In the genomic region with DNA sequence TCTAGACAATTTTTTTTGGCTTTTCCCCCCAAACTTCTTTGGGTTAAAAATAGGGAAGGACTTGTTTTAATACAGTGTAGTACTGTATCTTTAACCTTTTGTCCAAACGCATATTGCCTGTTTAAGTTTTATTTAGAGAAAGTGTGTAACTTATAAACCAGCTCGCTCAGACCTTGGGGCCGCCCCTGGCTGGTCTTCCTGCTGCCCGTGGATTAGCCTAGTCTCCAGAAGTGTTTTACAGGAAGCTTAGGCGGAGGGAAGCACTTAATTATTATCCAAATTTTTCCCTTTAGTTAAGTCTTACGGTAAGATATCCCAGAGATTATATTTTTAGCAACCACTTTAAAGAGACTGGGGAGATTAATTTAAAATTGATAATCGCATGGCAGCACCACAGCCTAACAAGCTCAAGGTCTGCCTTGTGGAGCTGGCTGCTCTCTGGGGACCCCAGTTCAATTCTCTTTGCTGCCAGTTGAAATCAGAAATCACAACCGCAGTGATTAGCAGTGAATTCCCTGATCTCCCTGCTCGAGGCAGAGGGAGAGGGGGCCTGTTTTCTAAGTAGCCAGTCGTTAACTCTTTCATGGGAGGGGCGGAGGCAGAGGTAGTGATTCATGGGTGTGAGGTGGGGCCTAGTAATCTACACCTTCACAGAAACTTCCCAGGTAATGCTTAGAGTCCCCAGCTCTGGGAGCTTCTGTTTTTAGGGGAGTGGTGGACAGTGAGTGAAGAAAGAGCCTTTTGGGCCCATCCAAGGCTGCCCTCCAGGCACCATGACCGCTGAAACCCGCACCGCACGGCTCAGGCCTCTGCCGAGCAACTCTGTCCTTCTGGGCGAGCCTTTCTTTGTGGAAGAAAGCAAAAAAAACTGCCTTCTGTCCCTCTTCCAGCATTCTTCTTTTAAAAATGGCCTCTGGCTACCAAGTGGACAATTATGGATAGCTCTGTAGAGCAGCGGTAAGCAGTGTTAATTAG, we compare ENCODE assay signal across 1 cellular context.
TF ChIP-seq lines count a peak whose summit lies in the region.

No MANE protein-coding gene starts in this region.

TF ChIP-seq in WTC11, 78 proteins besides CTCF, POLR2A, EP300 and RAD21 (continued from another document):
- TF ChIP-seq, protein P1, sequence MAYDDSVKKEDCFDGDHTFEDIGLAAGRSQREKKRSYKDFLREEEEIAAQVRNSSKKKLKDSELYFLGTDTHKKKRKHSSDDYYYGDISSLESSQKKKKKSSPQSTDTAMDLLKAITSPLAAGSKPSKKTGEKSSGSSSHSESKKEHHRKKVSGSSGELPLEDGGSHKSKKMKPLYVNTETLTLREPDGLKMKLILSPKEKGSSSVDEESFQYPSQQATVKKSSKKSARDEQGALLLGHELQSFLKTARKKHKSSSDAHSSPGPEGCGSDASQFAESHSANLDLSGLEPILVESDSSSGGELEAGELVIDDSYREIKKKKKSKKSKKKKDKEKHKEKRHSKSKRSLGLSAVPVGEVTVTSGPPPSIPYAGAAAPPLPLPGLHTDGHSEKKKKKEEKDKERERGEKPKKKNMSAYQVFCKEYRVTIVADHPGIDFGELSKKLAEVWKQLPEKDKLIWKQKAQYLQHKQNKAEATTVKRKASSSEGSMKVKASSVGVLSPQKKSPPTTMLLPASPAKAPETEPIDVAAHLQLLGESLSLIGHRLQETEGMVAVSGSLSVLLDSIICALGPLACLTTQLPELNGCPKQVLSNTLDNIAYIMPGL (CRISPR knock-in tag; IDR thresholded peaks at IDR 0.05): no peak
- no peak for TF ChIP-seq ZNF138 (CRISPR knock-in tag; conservative IDR thresholded peaks at IDR 0.05)
- TF ChIP-seq HMGA2 (CRISPR knock-in tag; IDR thresholded peaks at IDR 0.05): no peak
TF ChIP-seq in WTC11: peak in this region for 0.
